18 cellular contexts compared by ENCODE assay signal in the genomic region with DNA sequence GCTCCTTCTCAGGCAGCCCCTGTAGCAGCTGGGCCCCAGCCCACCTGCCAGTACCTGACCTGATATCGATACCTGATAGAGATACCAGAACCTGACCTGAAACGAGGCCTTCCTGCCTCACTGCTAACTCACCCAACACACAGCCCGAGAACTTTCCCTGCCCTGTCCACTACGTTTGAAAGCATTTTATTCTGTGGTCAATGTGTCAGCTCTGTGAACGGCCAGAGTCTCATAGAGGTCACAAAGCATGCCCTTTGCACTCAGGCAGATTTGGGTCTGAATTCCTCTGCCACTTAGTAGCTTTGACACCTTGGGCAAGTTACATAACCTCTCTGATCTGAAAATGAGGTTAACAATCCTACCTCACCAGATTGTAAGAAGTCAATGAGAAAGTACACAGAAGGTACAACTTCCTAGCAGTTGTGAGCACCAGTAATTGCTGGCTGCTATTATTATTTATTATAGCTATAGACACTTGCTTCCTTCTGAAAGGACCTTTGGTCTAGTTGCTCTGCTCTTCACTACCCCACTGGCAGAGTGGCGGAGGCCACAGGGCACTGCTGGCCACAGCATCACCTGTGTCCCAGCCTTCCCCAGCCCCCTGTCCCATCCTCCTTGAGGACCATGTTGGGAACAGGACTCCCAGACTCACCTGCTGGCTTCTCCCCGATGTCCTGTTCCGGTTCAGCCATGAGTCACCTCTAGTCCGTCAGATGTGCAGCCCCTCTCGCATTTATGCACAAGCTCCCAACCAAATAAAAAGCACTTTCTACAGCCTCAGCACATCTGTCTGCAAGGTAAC. TPM values are rescaled to one million over a fixed set of nuclear protein-coding genes. Genes with fewer than 3 reads are reported as not detected.
A peak's percentile ranks its signal among the peaks of the same experiment; 100 is the strongest.
DNase-seq lines count a peak whose midpoint lies in the region; TF ChIP-seq lines count a peak whose summit lies in the region.
"Had no signal": no experiment of that assay in that cellular context is flagged by ENCODE, and none has a peak within 500 bp of the region (broad histone marks: within the 10 kb centered on the region; RNA-seq: fewer than 3 reads in every experiment).

No MANE protein-coding gene starts in this region.

- no peaks in the 10 kb centered on the region for H4K20me1 ChIP-seq in MM.1S (ENCODE audit: insufficient read depth, low read length)

- H3K9ac ChIP-seq in MM.1S (ENCODE audit: low read length), result no peak overlapping the region
- H3K9ac ChIP-seq: parathyroid adenoma had no signal

- no peaks in the 10 kb centered on the region for H3K9me3 Mint-ChIP-seq in osteocyte (ENCODE audit: unreplicated experiment)
- no peaks in the 10 kb centered on the region for H3K9me3 Mint-ChIP-seq in HFFc6
- H3K9me3 Mint-ChIP-seq: activated naive CD8-positive, alpha-beta T cell treated with anti-CD3 and anti-CD28 coated beads, Interleukin-2, amount 50 U/mL, for 24 hours; activated T-helper 1 cell treated with anti-CD3 and anti-CD28 coated beads, Interleukin-12 subunit alpha, Interleukin-12 subunit beta, Interleukin-2, Interleukin-4 antibody, amounts not matched to agents 30 ng/mL and 10 ng/mL and 1 ng/mL, durations not matched to agents 14 hours and 24 hours and 36 hours; stimulated activated naive CD8-positive, alpha-beta T cell treated with anti-CD3 and anti-CD28 coated beads, Interleukin-15, Interleukin-2, amounts not matched to agents 100 ng/mL and 50 ng/mL, for 24 hours had no signal

- no peaks in the 10 kb centered on the region for H3K79me2 ChIP-seq in MM.1S (ENCODE audit: low read length)
- H3K79me2 ChIP-seq: parathyroid adenoma had no signal

- H3K27ac ChIP-seq in C4-2B (peak overlapping the region; percentile 25), MM.1S (ENCODE audit: low read length) (no peak overlapping the region)
- H3K27ac ChIP-seq: gastrocnemius medialis, parathyroid adenoma had no signal

- H3K4me3 Mint-ChIP-seq in osteocyte (ENCODE audit: unreplicated experiment) (no peak overlapping the region), HFFc6 (no peak overlapping the region)
- H3K4me3 Mint-ChIP-seq: activated naive CD8-positive, alpha-beta T cell treated with anti-CD3 and anti-CD28 coated beads, Interleukin-2, amount 50 U/mL, for 24 hours; activated T-helper 1 cell treated with anti-CD3 and anti-CD28 coated beads, Interleukin-12 subunit alpha, Interleukin-12 subunit beta, Interleukin-2, Interleukin-4 antibody, amounts not matched to agents 30 ng/mL and 10 ng/mL and 1 ng/mL, durations not matched to agents 14 hours and 24 hours and 36 hours; stimulated activated naive CD8-positive, alpha-beta T cell treated with anti-CD3 and anti-CD28 coated beads, Interleukin-15, Interleukin-2, amounts not matched to agents 100 ng/mL and 50 ng/mL, for 24 hours had no signal

- H3K9me2 ChIP-seq in MM.1S (replicated peaks; ENCODE audit: insufficient read depth, low read length), result no peaks in the 10 kb centered on the region

- H3K4me1 Mint-ChIP-seq in osteocyte (ENCODE audit: unreplicated experiment) (peaks cover 7% of the 10 kb centered on the region), HFFc6 (ENCODE audit: low read depth) (peaks cover 21% of the 10 kb centered on the region)

- no peak overlapping the region for H2AFZ ChIP-seq in MM.1S (ENCODE audit: low read length)
- H2AFZ ChIP-seq: parathyroid adenoma had no signal

- no peaks in the 10 kb centered on the region for H3K9me3 ChIP-seq in MM.1S (replicated peaks; ENCODE audit: insufficient read depth, low read length)
- H3K9me3 ChIP-seq: gastrocnemius medialis had no signal

- no peak for TF ChIP-seq CTCF in C4-2B (conservative IDR thresholded peaks at IDR 0.05)
- no peak for TF ChIP-seq CTCF in MM.1S (IDR thresholded peaks at IDR 0.05; ENCODE audit: low read length)
- TF ChIP-seq CTCF in osteocyte (IDR thresholded peaks at IDR 0.05), result no peak
- TF ChIP-seq CTCF in HFFc6 (IDR thresholded peaks at IDR 0.05), result no peak

- peaks cover 22% of the 10 kb centered on the region for H3K4me1 ChIP-seq in MM.1S (ENCODE audit: low read length)

- peaks cover 7% of the 10 kb centered on the region; the same call in 1 of the 2 replicates for H3F3A ChIP-seq in MM.1S (ENCODE audit: insufficient read depth, low read length)

- no peaks in the 10 kb centered on the region; the same call in 1 of the 2 replicates for H3K27me3 ChIP-seq in MM.1S (replicated peaks; ENCODE audit: insufficient read depth, low read length)
- H3K27me3 ChIP-seq: gastrocnemius medialis had no signal

- no peak for DNase-seq in MM.1S
- DNase-seq in kidney tubule cell (ENCODE audit: low spot score), result peak; percentile 27
- DNase-seq in osteocyte (ENCODE audit: extremely low spot score, unreplicated experiment), result peak; percentile 78
- DNase-seq in HFFc6, result no peak
- DNase-seq in cerebellar nuclear complex (lab: John Stamatoyannopoulos, UW), result no peak
- no peak for DNase-seq in H4 (ENCODE audit: low spot score)
- no peak for DNase-seq in dermis blood vessel endothelial cell
- DNase-seq: activated CD4-positive, alpha-beta T cell treated with anti-CD3 and anti-CD28 coated beads, Interleukin-2, amount 50 U/mL, for 1 hour; activated naive CD8-positive, alpha-beta T cell treated with anti-CD3 and anti-CD28 coated beads, Interleukin-2, amount 50 U/mL, for 24 hours; DMS153; gastrocnemius medialis; NCI-H1930; NCI-H510A had no signal

- H3K36me3 ChIP-seq in MM.1S (replicated peaks; ENCODE audit: insufficient read depth, low read length), result no peaks in the 10 kb centered on the region
- H3K36me3 ChIP-seq: gastrocnemius medialis had no signal

- no peak overlapping the region for H3K4me3 ChIP-seq in MM.1S (ENCODE audit: low read length)
- H3K4me3 ChIP-seq: gastrocnemius medialis had no signal

- H3K27me3 Mint-ChIP-seq in osteocyte (ENCODE audit: unreplicated experiment) (peaks cover 5% of the 10 kb centered on the region), HFFc6 (ENCODE audit: insufficient read depth) (peaks cover 5% of the 10 kb centered on the region)
- H3K27me3 Mint-ChIP-seq: activated naive CD8-positive, alpha-beta T cell treated with anti-CD3 and anti-CD28 coated beads, Interleukin-2, amount 50 U/mL, for 24 hours; stimulated activated naive CD8-positive, alpha-beta T cell treated with anti-CD3 and anti-CD28 coated beads, Interleukin-15, Interleukin-2, amounts not matched to agents 100 ng/mL and 50 ng/mL, for 24 hours had no signal

- H3K36me3 Mint-ChIP-seq in osteocyte (ENCODE audit: unreplicated experiment) (no peaks in the 10 kb centered on the region), HFFc6 (ENCODE audit: low read depth) (no peaks in the 10 kb centered on the region)

- H3K4me2 ChIP-seq in MM.1S (ENCODE audit: low read depth, low read length), result peak overlapping the region; percentile 64; the same call in 1 of the 2 replicates

- no peak overlapping the region for H3K27ac Mint-ChIP-seq in osteocyte (ENCODE audit: unreplicated experiment)
- no peak overlapping the region for H3K27ac Mint-ChIP-seq in HFFc6
- H3K27ac Mint-ChIP-seq: activated naive CD8-positive, alpha-beta T cell treated with anti-CD3 and anti-CD28 coated beads, Interleukin-2, amount 50 U/mL, for 24 hours; activated T-helper 1 cell treated with anti-CD3 and anti-CD28 coated beads, Interleukin-12 subunit alpha, Interleukin-12 subunit beta, Interleukin-2, Interleukin-4 antibody, amounts not matched to agents 30 ng/mL and 10 ng/mL and 1 ng/mL, durations not matched to agents 14 hours and 24 hours and 36 hours; stimulated activated naive CD8-positive, alpha-beta T cell treated with anti-CD3 and anti-CD28 coated beads, Interleukin-15, Interleukin-2, amounts not matched to agents 100 ng/mL and 50 ng/mL, for 24 hours had no signal

RNA-seq across cellular contexts. Expression of a gene that starts 0.9 kb away (rescaled TPM):
- total RNA-seq in osteocyte (not detected in 2 replicates), dermis blood vessel endothelial cell (not detected in 2 replicates)
- total RNA-seq in HFFc6 (2021; fragmentation: NEBNext Ultra II Directional; extraction: Animal tissue kit (Norgen Biotek cat#: 25700)), result not detected
- total RNA-seq in H4 (2014; rRNA removed; shearing (Covaris generic)), result not detected in 2 replicates
- total RNA-seq: activated T-helper 1 cell treated with anti-CD3 and anti-CD28 coated beads, Interleukin-12 subunit alpha, Interleukin-12 subunit beta, Interleukin-2, Interleukin-4 antibody, amounts not matched to agents 30 ng/mL and 10 ng/mL and 1 ng/mL, durations not matched to agents 14 hours and 24 hours and 36 hours; cerebellum; gastrocnemius medialis had no signal

RNA-seq across cellular contexts. Expression of a gene that starts 47.0 kb away (rescaled TPM):
- total RNA-seq in osteocyte (86.1 and 105 TPM in 2 replicates), dermis blood vessel endothelial cell (21.4 and 31.5 TPM in 2 replicates)
- total RNA-seq in HFFc6 (2021; fragmentation: NEBNext Ultra II Directional; extraction: Animal tissue kit (Norgen Biotek cat#: 25700)), result 10 to 100 TPM; 54.0 to 76.3 (median 59.1) TPM
- total RNA-seq in H4 (2014; rRNA removed; shearing (Covaris generic)), result 18.7 and 23.7 TPM in 2 replicates

RNA-seq across cellular contexts. Expression of a gene that starts 58.7 kb away (rescaled TPM):
- total RNA-seq in osteocyte (38.4 and 41.1 TPM in 2 replicates), dermis blood vessel endothelial cell (33.2 and 35.4 TPM in 2 replicates)
- 10 to 100 TPM; 43.1 to 48.4 (median 46.6) TPM for total RNA-seq in HFFc6 (2021; fragmentation: NEBNext Ultra II Directional; extraction: Animal tissue kit (Norgen Biotek cat#: 25700))
- 34.6 and 36.3 TPM in 2 replicates for total RNA-seq in H4 (2014; rRNA removed; shearing (Covaris generic))

Comparison
In these comparisons a context has a peak if more than half of its experiments do, and no peak if none do; other contexts are left out.
1. DNase-seq: peak in kidney tubule cell (single experiment) and osteocyte (single experiment); none in MM.1S (single experiment), HFFc6 (single experiment), cerebellar nuclear complex (0 of 2), H4 (single experiment) and dermis blood vessel endothelial cell (single experiment).